ENCODE assay signal across 23 cellular contexts in genomic region chr19:5207806-5208205, GRCh38.
"Had no signal": no experiment of that assay in that cellular context is flagged by ENCODE, and none has a peak within 500 bp of the region (broad histone marks: within the 10 kb centered on the region; RNA-seq: fewer than 3 reads in every experiment).

No MANE protein-coding gene starts in this region.

- DNase-seq: Kasumi-1, MM.1S, NCI-H1092 treated with DMSO at 0.1 percent for 48 hours, NCI-H1436, NCI-H187, NCI-H2029, NCI-H2081 treated with DMSO at 0.1 percent for 48 hours, NCI-H2171, NCI-H226, NCI-H446, NCI-H510A, NCI-H524 treated with DMSO at 0.1 percent for 48 hours, NCI-H69, NCI-H774, Right ventricle myocardium superior, RPMI8226, SIG-M5, SW 1271 had no signal

- H3K9ac ChIP-seq: KMS-11 had no signal

- H3K27me3 ChIP-seq: SJSA1 had no signal

- ATAC-seq: HepG2, K562 had no signal

- H3K4me1 ChIP-seq: SJSA1 had no signal

- H3K27ac ChIP-seq: KMS-11, SJSA1, SK-N-MC had no signal

- H3K4me2 ChIP-seq: KMS-11 had no signal

- H3K4me3 ChIP-seq: K562, SJSA1, SK-N-MC had no signal
